Comparison of ENCODE assay signal across 17 cellular contexts in the genomic region with DNA sequence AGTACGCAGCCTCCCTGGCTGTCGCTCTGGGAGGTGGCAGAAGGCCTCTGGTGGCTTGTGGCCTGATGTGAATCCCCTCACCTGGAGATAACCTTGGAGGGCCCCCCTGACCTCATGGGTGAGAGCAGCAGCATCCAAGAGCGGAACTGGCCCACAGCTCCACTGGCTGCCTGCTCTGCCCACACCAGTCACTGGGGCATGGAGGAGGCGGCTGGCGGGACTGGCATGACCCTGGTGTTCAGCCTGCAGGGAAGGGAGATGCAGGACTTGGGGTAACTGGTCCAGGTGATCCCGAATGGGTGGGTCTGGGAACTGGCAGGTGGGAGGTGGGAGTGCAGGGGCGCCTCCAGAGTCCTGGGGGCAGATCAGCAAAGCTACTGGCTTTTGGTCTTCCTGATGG. TPM values are rescaled to one million over a fixed set of nuclear protein-coding genes. Genes with fewer than 3 reads are reported as not detected.
A peak's percentile ranks its signal among the peaks of the same experiment; 100 is the strongest.
DNase-seq lines count a peak whose midpoint lies in the region; ATAC-seq, FAIRE-seq and TF ChIP-seq lines count a peak whose summit lies in the region.
"Had no signal": no experiment of that assay in that cellular context is flagged by ENCODE, and none has a peak within 500 bp of the region (broad histone marks: within the 10 kb centered on the region; RNA-seq: fewer than 3 reads in every experiment).

No MANE protein-coding gene starts in this region.

- TF ChIP-seq CTCF in RWPE1 (conservative IDR thresholded peaks at IDR 0.05; ENCODE audit: low read depth) = no peak
- TF ChIP-seq CTCF in esophagus muscularis mucosa (IDR thresholded peaks at IDR 0.05) = no peak
- TF ChIP-seq CTCF in HepG2 (CRISPR knock-in tag; IDR thresholded peaks at IDR 0.05) = no peak

- H3K79me2 ChIP-seq in HepG2 (ENCODE audit: insufficient read depth, low read length) = no peaks in the 10 kb centered on the region

- FAIRE-seq in HepG2 (lab: Jason Lieb, UNC) = no peak
- FAIRE-seq: GM12878, H54 had no signal

- in situ Hi-C loops in G401 (cut with HindIII; ENCODE audit: low sequenced_read_pairs) (no loop called here), HepG2 (cut with HindIII; ENCODE audit: extremely low pct_ligation_motif_present, low pct_unique_long_range_greater_than_20kb) (no loop called here)

- no peaks in the 10 kb centered on the region for H3K27me3 ChIP-seq in esophagus muscularis mucosa
- H3K27me3 ChIP-seq in HepG2 (ENCODE audit: control insufficient read depth in 1 of 2, insufficient read depth in 2 of 2, low read length in 2 of 2) = no peaks in the 10 kb centered on the region
- H3K27me3 ChIP-seq: BLaER1 treated with 17β-estradiol and CSF1 and Interleukin-3, amounts not matched to agents 10 nM and 100 nM had no signal

- H3K36me3 ChIP-seq in esophagus muscularis mucosa (peaks cover 4 to 70% (median 56%) of the 10 kb centered on the region in 4 donors), HepG2 (replicated peaks in 1 of 2; ENCODE audit: control insufficient read depth in 1 of 2, insufficient read depth in 2 of 2, low read length in 2 of 2) (peaks cover 15 to 33% of the 10 kb centered on the region in 2 experiments)

- POLR2A ChIA-PET in RWPE1 (lab: Yijun Ruan, JAX; ENCODE audit: low non-redundant PET) = no interaction called here
- POLR2A ChIA-PET in HepG2 (lab: Yijun Ruan, JAX) = interaction anchor here (1.0 kb wide), 1 partner anchor 11 kb away, joined by 4 read pairs; the partner anchor contains the start of gene DSN1

- CTCF ChIA-PET in RWPE1 (lab: Yijun Ruan, JAX) = interaction anchor here (0.6 to 1.2 kb wide), 3 partner anchors 25 to 668 kb away, joined by 4 read pairs; no protein-coding TSS in a partner anchor
- CTCF ChIA-PET in HepG2 (lab: Yijun Ruan, JAX; ENCODE audit: low intra/inter-chr PET ratio, low total read pairs) = no interaction called here

- 100% methylated on average over 1 of the region's 7 CpGs for WGBS in esophagus muscularis mucosa
- 98% methylated on average over 7 of the region's 7 CpGs for WGBS in HepG2 (ENCODE audit: low lambda C conversion rate)

- intact Hi-C loops in esophagus muscularis mucosa (cut with DNase I) (no loop called here), HepG2 (cut with micrococcal nuclease; ENCODE audit: unreplicated experiment) (no loop called here)

- BruUV-seq in HepG2 (replicated peaks; lab: Mats Ljungman, UMichigan) = no TSS peak

- H3K27ac ChIP-seq in RWPE1 (0 out of 2 replicates have a peak overlapping the region, but pooled peaks have one; percentile 28), esophagus muscularis mucosa (replicated peaks in 1 of 4) (peak overlapping the region; percentile 57 to 71 (median 66)), HepG2 (ENCODE audit: extremely low read length, insufficient read depth, low read length) (no peak overlapping the region)
- H3K27ac ChIP-seq: BLaER1 treated with 17β-estradiol and CSF1 and Interleukin-3, amounts not matched to agents 10 nM and 100 nM; GM23248 had no signal

- DNase-seq in G401 (ENCODE audit: low spot score) (peak; percentile 23), RWPE1 (ENCODE audit: low spot score) (no peak), esophagus muscularis mucosa (ENCODE audit: extremely low spot score) (no peak), HepG2 (ENCODE audit: low spot score) (no peak), superior temporal gyrus (ENCODE audit: extremely low spot score) (no peak), NCI-H2171 treated with DMSO at 0.1 percent for 48 hours (lab: John Stamatoyannopoulos, UW) (no peak)
- no peak for DNase-seq in stimulated activated CD4-positive, alpha-beta T cell treated with anti-CD3 and anti-CD28 coated beads, Interleukin-2, amount 100 ng/mL, for 48 hours
- DNase-seq: Calu3; CD8-positive, alpha-beta T cell; DMS79 treated with DMSO at 0.1 percent for 48 hours; HFFc6 had no signal

- no peaks in the 10 kb centered on the region for H4K20me1 ChIP-seq in HepG2 (ENCODE audit: insufficient read depth, low read length)

- no peaks in the 10 kb centered on the region for H3K9me3 ChIP-seq in esophagus muscularis mucosa
- no peaks in the 10 kb centered on the region for H3K9me3 ChIP-seq in HepG2 (ENCODE audit: low read length)
- H3K9me3 ChIP-seq: BLaER1 treated with 17β-estradiol and CSF1 and Interleukin-3, amounts not matched to agents 10 nM and 100 nM had no signal

- ATAC-seq in HepG2 (no peak), HG03521 (IDR thresholded peaks at IDR 0.05; ENCODE audit: unreplicated experiment) (no peak)
- ATAC-seq: CD8-positive, alpha-beta T cell; GM12878; HCT116 had no signal

- no peak overlapping the region for H2AFZ ChIP-seq in HepG2 (ENCODE audit: low read length)
- H2AFZ ChIP-seq: GM23248 had no signal

- H3K4me3 ChIP-seq in esophagus muscularis mucosa = no peak overlapping the region
- no peak overlapping the region for H3K4me3 ChIP-seq in HepG2 (replicated peaks in 1 of 3; ENCODE audit: insufficient read depth in 1 of 3, low read depth in 2 of 3, low read length in 3 of 3)
- H3K4me3 ChIP-seq: BLaER1 treated with 17β-estradiol and CSF1 and Interleukin-3, amounts not matched to agents 10 nM and 100 nM; GM12878; GM23248 had no signal

- H3K9ac ChIP-seq in HepG2 (ENCODE audit: insufficient read depth, low read depth, low read length) = no peak overlapping the region
- H3K9ac ChIP-seq: BLaER1 treated with 17β-estradiol and CSF1 and Interleukin-3, amounts not matched to agents 10 nM and 100 nM; GM23248 had no signal

- TF ChIP-seq RAD21 in HepG2 (CRISPR knock-in tag; IDR thresholded peaks at IDR 0.05) = no peak

- H3K4me2 ChIP-seq in HepG2 (ENCODE audit: low read depth, low read length) = no peak overlapping the region
- H3K4me2 ChIP-seq: BLaER1 treated with 17β-estradiol and CSF1 and Interleukin-3, amounts not matched to agents 10 nM and 100 nM had no signal

- TF ChIP-seq EP300 in esophagus muscularis mucosa (IDR thresholded peaks at IDR 0.05) (no peak), HepG2 (IDR thresholded peaks at IDR 0.05; ENCODE audit: low read depth in 2 of 2, low read length in 2 of 2) (no peak), HepG2 (CRISPR knock-in tag; IDR thresholded peaks at IDR 0.05; ENCODE audit: borderline replicate concordance) (no peak)

- H3K4me1 ChIP-seq in esophagus muscularis mucosa = peaks cover 7 to 25% (median 21%) of the 10 kb centered on the region in 4 donors
- peaks cover 11% of the 10 kb centered on the region for H3K4me1 ChIP-seq in HepG2 (ENCODE audit: insufficient read depth, low read length)

- TF ChIP-seq POLR2A in esophagus muscularis mucosa (IDR thresholded peaks at IDR 0.05; ENCODE audit: low read depth) (no peak), HepG2 (IDR thresholded peaks at IDR 0.05; ENCODE audit: insufficient read depth in 1 of 2, low read depth in 2 of 2, low read length in 2 of 2) (no peak)

RNA-seq across cellular contexts. Expression of gene DSN1, which starts 10.6 kb away (rescaled TPM):
- 31.0 and 31.1 TPM in 2 replicates for total RNA-seq in G401 (2014; rRNA removed; shearing (Covaris generic))
- total RNA-seq in esophagus muscularis mucosa (1 to 10 TPM; 5.1 to 7.5 (median 6.3) TPM), HepG2 (2016; rRNA removed; fragmentation: Illumina TruSeq; extraction: Trizol) (53.7 and 82.4 TPM in 2 replicates)
- 10.7 and 11.7 TPM in 2 replicates for total RNA-seq in HepG2 (2016; cell fraction: cytosol; rRNA removed; fragmentation: Illumina TruSeq; extraction: Trizol; ENCODE audit: low read depth)
- total RNA-seq in HepG2 (2016; cell fraction: insoluble cytoplasmic fraction; rRNA removed; fragmentation: Illumina TruSeq; extraction: Trizol) = 57.1 and 88.9 TPM in 2 replicates
- total RNA-seq in HepG2 (2016; cell fraction: membrane; rRNA removed; fragmentation: Illumina TruSeq; extraction: Trizol) = 25.4 and 26.8 TPM in 2 replicates
- 26.9 and 33.4 TPM in 2 replicates for total RNA-seq in HepG2 (2016; cell fraction: nucleus; rRNA removed; fragmentation: Illumina TruSeq; extraction: Trizol)
- polyA plus RNA-seq in HepG2 (2011; rRNA removed) = 10.5 and 18.7 TPM in 2 replicates
- 9.6 and 10.1 TPM in 2 replicates for polyA plus RNA-seq in HepG2 (2011; cell fraction: cytosol; rRNA removed)
- 8.8 and 10.9 TPM in 2 replicates for polyA plus RNA-seq in HepG2 (2011; cell fraction: nucleus; rRNA removed)
- 8.0 and 18.3 TPM in 2 replicates for polyA plus RNA-seq in HepG2 (2012)
- polyA plus RNA-seq in HepG2 (2016; cell fraction: cytosol; fragmentation: Illumina TruSeq; extraction: Trizol; ENCODE audit: low read depth) = 4.4 and 5.3 TPM in 2 replicates
- polyA plus RNA-seq in HepG2 (2016; cell fraction: insoluble cytoplasmic fraction; fragmentation: Illumina TruSeq; extraction: Trizol; ENCODE audit: low read depth) = 61.2 and 64.9 TPM in 2 replicates
- 9.5 and 10.6 TPM in 2 replicates for polyA plus RNA-seq in HepG2 (2016; cell fraction: membrane; fragmentation: Illumina TruSeq; extraction: Trizol; ENCODE audit: low read depth)
- 65.4 and 71.7 TPM in 2 replicates for polyA plus RNA-seq in HepG2 (2016; cell fraction: nucleus; fragmentation: Illumina TruSeq; extraction: Trizol; ENCODE audit: insufficient read depth, low read depth)
- 6.5 and 15.7 TPM in 2 replicates for polyA minus RNA-seq in HepG2 (2011; rRNA and poly(A)+ RNA removed; ENCODE audit: low replicate concordance)
- 6.1 and 9.5 TPM in 2 replicates for polyA minus RNA-seq in HepG2 (2011; cell fraction: cytosol; rRNA and poly(A)+ RNA removed)
- 10.8 and 15.7 TPM in 2 replicates for polyA minus RNA-seq in HepG2 (2011; cell fraction: nucleus; rRNA and poly(A)+ RNA removed)

RNA-seq across cellular contexts. Expression of gene NDRG3, which starts 38.2 kb away (rescaled TPM):
- total RNA-seq in G401 (2014; rRNA removed; shearing (Covaris generic)) = 27.8 and 34.6 TPM in 2 replicates
- 10 to 100 TPM; 17.1 to 22.8 (median 22.3) TPM for total RNA-seq in esophagus muscularis mucosa
- total RNA-seq in HepG2 (2016; rRNA removed; fragmentation: Illumina TruSeq; extraction: Trizol) = 36.0 and 43.3 TPM in 2 replicates
- total RNA-seq in HepG2 (2016; cell fraction: cytosol; rRNA removed; fragmentation: Illumina TruSeq; extraction: Trizol; ENCODE audit: low read depth) = 9.0 and 9.2 TPM in 2 replicates
- 32.4 and 40.5 TPM in 2 replicates for total RNA-seq in HepG2 (2016; cell fraction: insoluble cytoplasmic fraction; rRNA removed; fragmentation: Illumina TruSeq; extraction: Trizol)
- 19.9 and 20.6 TPM in 2 replicates for total RNA-seq in HepG2 (2016; cell fraction: membrane; rRNA removed; fragmentation: Illumina TruSeq; extraction: Trizol)
- 19.9 and 21.0 TPM in 2 replicates for total RNA-seq in HepG2 (2016; cell fraction: nucleus; rRNA removed; fragmentation: Illumina TruSeq; extraction: Trizol)
- polyA plus RNA-seq in HepG2 (2011; rRNA removed) = 34.7 and 40.5 TPM in 2 replicates
- polyA plus RNA-seq in HepG2 (2011; cell fraction: cytosol; rRNA removed) = 22.4 and 29.5 TPM in 2 replicates
- 23.6 and 25.0 TPM in 2 replicates for polyA plus RNA-seq in HepG2 (2011; cell fraction: nucleus; rRNA removed)
- polyA plus RNA-seq in HepG2 (2012) = 22.6 and 26.8 TPM in 2 replicates
- polyA plus RNA-seq in HepG2 (2016; cell fraction: cytosol; fragmentation: Illumina TruSeq; extraction: Trizol; ENCODE audit: low read depth) = 8.7 and 8.9 TPM in 2 replicates
- polyA plus RNA-seq in HepG2 (2016; cell fraction: insoluble cytoplasmic fraction; fragmentation: Illumina TruSeq; extraction: Trizol; ENCODE audit: low read depth) = 48.1 and 49.0 TPM in 2 replicates
- polyA plus RNA-seq in HepG2 (2016; cell fraction: membrane; fragmentation: Illumina TruSeq; extraction: Trizol; ENCODE audit: low read depth) = 17.2 and 18.2 TPM in 2 replicates
- 38.9 and 42.1 TPM in 2 replicates for polyA plus RNA-seq in HepG2 (2016; cell fraction: nucleus; fragmentation: Illumina TruSeq; extraction: Trizol; ENCODE audit: insufficient read depth, low read depth)
- 44.9 and 55.2 TPM in 2 replicates for polyA minus RNA-seq in HepG2 (2011; rRNA and poly(A)+ RNA removed; ENCODE audit: low replicate concordance)
- polyA minus RNA-seq in HepG2 (2011; cell fraction: cytosol; rRNA and poly(A)+ RNA removed) = 25.7 and 31.2 TPM in 2 replicates
- polyA minus RNA-seq in HepG2 (2011; cell fraction: nucleus; rRNA and poly(A)+ RNA removed) = 16.4 and 19.6 TPM in 2 replicates
